In genomic region chr6:142627474-142627873, GRCh38 we compare ENCODE assay signal across 25 cellular contexts.
DNase-seq lines count a peak whose midpoint lies in the region; ATAC-seq, FAIRE-seq and TF ChIP-seq lines count a peak whose summit lies in the region.
"Had no signal": no experiment of that assay in that cellular context is flagged by ENCODE, and none has a peak within 500 bp of the region (broad histone marks: within the 10 kb centered on the region; RNA-seq: fewer than 3 reads in every experiment).

No MANE protein-coding gene starts in this region.

- ATAC-seq in A549, result no peak
- ATAC-seq in HG02571 (IDR thresholded peaks at IDR 0.05; ENCODE audit: unreplicated experiment), result no peak
- ATAC-seq: GM23338; left colon; stimulated activated naive CD8-positive, alpha-beta T cell treated with anti-CD3 and anti-CD28 coated beads, Interleukin-15, Interleukin-2, amounts not matched to agents 100 U/mL and 50 U/mL, for 24 hours had no signal

- peaks cover 0 to 5% of the 10 kb centered on the region in 2 donors for H3K27me3 Mint-ChIP-seq in CD8-positive, alpha-beta memory T cell
- H3K27me3 Mint-ChIP-seq: activated naive CD4-positive, alpha-beta T cell treated with anti-CD3 and anti-CD28 coated beads, Interleukin-2, amount 10 ng/mL, durations not matched to agents 7 days and 5 days had no signal

- H3K4me1 Mint-ChIP-seq in CD8-positive, alpha-beta memory T cell, result peaks cover 0 to 17% (median 12%) of the 10 kb centered on the region in 3 donors

- H3K4me3 ChIP-seq in A549, result no peak overlapping the region
- H3K4me3 ChIP-seq in CD8-positive, alpha-beta memory T cell (ENCODE audit: low read length), result peak overlapping the region; percentile 11
- H3K4me3 ChIP-seq in esophagus muscularis mucosa, result no peak overlapping the region
- H3K4me3 ChIP-seq: GM23338, prostate gland, skin epidermis, tibial artery had no signal

- DNase-seq in A549 (ENCODE audit: low read depth in 1 of 2, low spot score in 1 of 2) (no peak), OCI-M1 (lab: John Stamatoyannopoulos, UW) (peak; percentile 34), dermis blood vessel endothelial cell (peak; percentile 4), esophagus muscularis mucosa (ENCODE audit: extremely low spot score) (no peak)
- DNase-seq in CD8-positive, alpha-beta memory T cell, result no peak
- no peak for DNase-seq in stimulated activated CD4-positive, alpha-beta T cell treated with anti-CD3 and anti-CD28 coated beads, Interleukin-15, amount 100 ng/mL, for 24 hours
- DNase-seq in activated CD4-positive, alpha-beta T cell treated with anti-CD3 and anti-CD28 coated beads, Interleukin-2, amount 50 U/mL, for 1 hour, result no peak
- DNase-seq: activated CD4-positive, alpha-beta T cell treated with anti-CD3 and anti-CD28 coated beads for 4 hours; activated CD8-positive, alpha-beta memory T cell treated with anti-CD3 and anti-CD28 coated beads, Interleukin-2, amount 50 U/mL, for 4 hours; activated naive CD4-positive, alpha-beta T cell treated with anti-CD3 and anti-CD28 coated beads, Interleukin-2, amount 10 ng/mL, durations not matched to agents 7 days and 5 days; effector CD8-positive, alpha-beta T cell; left colon; NCI-H1092; NCI-H1930; NCI-H345; stimulated activated CD4-positive, alpha-beta T cell treated with anti-CD3 and anti-CD28 coated beads, Interleukin-2, amount 100 ng/mL, for 48 hours; stimulated activated naive CD8-positive, alpha-beta T cell treated with anti-CD3 and anti-CD28 coated beads, Interleukin-15, Interleukin-2, amounts not matched to agents 100 U/mL and 50 U/mL, for 24 hours; tibial artery had no signal

- H3K9me3 ChIP-seq in A549 (no peaks in the 10 kb centered on the region), esophagus muscularis mucosa (no peaks in the 10 kb centered on the region)
- no peaks in the 10 kb centered on the region for H3K9me3 ChIP-seq in CD8-positive, alpha-beta memory T cell (ENCODE audit: low read length)
- H3K9me3 ChIP-seq: prostate gland, tibial artery had no signal

- H3K9me3 Mint-ChIP-seq in CD8-positive, alpha-beta memory T cell, result no peaks in the 10 kb centered on the region
- H3K9me3 Mint-ChIP-seq: activated naive CD4-positive, alpha-beta T cell treated with anti-CD3 and anti-CD28 coated beads, Interleukin-2, amount 10 ng/mL, durations not matched to agents 7 days and 5 days; GM23338 had no signal

- peak overlapping the region; percentile 59 for H3K4me2 ChIP-seq in A549
- H3K4me2 ChIP-seq: GM23338, KMS-11 had no signal

- CTCF ChIA-PET in A549 (lab: Yijun Ruan, JAX), result interaction anchor here (0.7 kb wide), 1 partner anchor 20 kb away, joined by 3 read pairs; no protein-coding TSS in a partner anchor
- CTCF ChIA-PET in CD8-positive, alpha-beta memory T cell (lab: Charles Lee), result no interaction called here

- TF ChIP-seq CTCF in A549 (IDR thresholded peaks at IDR 0.05), result no peak
- TF ChIP-seq CTCF in esophagus muscularis mucosa (IDR thresholded peaks at IDR 0.05), result no peak

- no peak for TF ChIP-seq EP300 in A549 (IDR thresholded peaks at IDR 0.05)
- no peak for TF ChIP-seq EP300 in esophagus muscularis mucosa (IDR thresholded peaks at IDR 0.05)

- no peaks in the 10 kb centered on the region for H3K4me1 ChIP-seq in A549
- H3K4me1 ChIP-seq in CD8-positive, alpha-beta memory T cell (ENCODE audit: insufficient read depth, low read length), result no peaks in the 10 kb centered on the region
- H3K4me1 ChIP-seq in esophagus muscularis mucosa, result no peaks in the 10 kb centered on the region
- H3K4me1 ChIP-seq: prostate gland, tibial artery had no signal

- H3K27ac Mint-ChIP-seq in CD8-positive, alpha-beta memory T cell, result peak overlapping the region in 5 of 8 donors; percentile 42 to 76 (median 67)
- H3K27ac Mint-ChIP-seq: GM23338 had no signal

- no peak for FAIRE-seq in A549 (lab: Jason Lieb, UNC)
- FAIRE-seq: astrocyte, RCC 7860 had no signal

- no peak overlapping the region for H3K27ac ChIP-seq in A549
- no peak overlapping the region for H3K27ac ChIP-seq in CD8-positive, alpha-beta memory T cell (ENCODE audit: low read depth, low read length)
- no peak overlapping the region for H3K27ac ChIP-seq in esophagus muscularis mucosa (replicated peaks in 1 of 4)
- H3K27ac ChIP-seq: KMS-11, prostate gland, skin epidermis, tibial artery had no signal

- intact Hi-C loops in esophagus muscularis mucosa (cut with DNase I), result no loop called here

- TF ChIP-seq POLR2A in A549 (IDR thresholded peaks at IDR 0.05; ENCODE audit: low read length) (no peak), esophagus muscularis mucosa (IDR thresholded peaks at IDR 0.05; ENCODE audit: low read depth) (no peak)

- no peaks in the 10 kb centered on the region for H3K36me3 Mint-ChIP-seq in CD8-positive, alpha-beta memory T cell
- H3K36me3 Mint-ChIP-seq: activated naive CD4-positive, alpha-beta T cell treated with anti-CD3 and anti-CD28 coated beads, Interleukin-2, amount 10 ng/mL, durations not matched to agents 7 days and 5 days had no signal

- POLR2A ChIA-PET in A549 (lab: Yijun Ruan, JAX), result no interaction called here
- POLR2A ChIA-PET in CD8-positive, alpha-beta memory T cell (lab: Charles Lee), result no interaction called here

- no peak for TF ChIP-seq RAD21 in A549 (conservative IDR thresholded peaks at IDR 0.05 in 1 of 2, IDR thresholded peaks at IDR 0.05 in 1 of 2)

- no peaks in the 10 kb centered on the region for H3K36me3 ChIP-seq in CD8-positive, alpha-beta memory T cell (ENCODE audit: insufficient read depth, low read length)
- H3K36me3 ChIP-seq in esophagus muscularis mucosa, result no peaks in the 10 kb centered on the region
- H3K36me3 ChIP-seq: prostate gland, tibial artery had no signal

- H3K4me3 Mint-ChIP-seq in CD8-positive, alpha-beta memory T cell, result peak overlapping the region; percentile 51 to 83 (median 79)
- H3K4me3 Mint-ChIP-seq: activated naive CD4-positive, alpha-beta T cell treated with anti-CD3 and anti-CD28 coated beads, Interleukin-2, amount 10 ng/mL, durations not matched to agents 7 days and 5 days; GM23338 had no signal

- H3K27me3 ChIP-seq in CD8-positive, alpha-beta memory T cell (ENCODE audit: insufficient read depth, low read length, poor library complexity, severe bottlenecking), result no peaks in the 10 kb centered on the region
- H3K27me3 ChIP-seq in esophagus muscularis mucosa, result no peaks in the 10 kb centered on the region
- H3K27me3 ChIP-seq: tibial artery had no signal

- 29% methylated on average over 3 of the region's 3 CpGs for WGBS in A549 (ENCODE audit: missing lambda C conversion rate)
- 83% methylated on average over 3 of the region's 3 CpGs for WGBS in esophagus muscularis mucosa

TF ChIP-seq in A549, 52 proteins besides CTCF, POLR2A, EP300 and RAD21:
- no peak for TF ChIP-seq ZNF302 (CRISPR knock-in tag; IDR thresholded peaks at IDR 0.05)
- TF ChIP-seq NR3C1 (IDR thresholded peaks at IDR 0.05), result no peak

Comparison
In these comparisons a context has a peak if more than half of its experiments do, and no peak if none do; other contexts are left out.
1. DNase-seq: peak in OCI-M1 (single experiment) and dermis blood vessel endothelial cell (single experiment); none in A549 (0 of 2), CD8-positive, alpha-beta memory T cell (0 of 5), esophagus muscularis mucosa (single experiment), stimulated activated CD4-positive, alpha-beta T cell treated with anti-CD3 and anti-CD28 coated beads, Interleukin-15, amount 100 ng/mL, for 24 hours (single experiment) and activated CD4-positive, alpha-beta T cell treated with anti-CD3 and anti-CD28 coated beads, Interleukin-2, amount 50 U/mL, for 1 hour (single experiment).